Comparison of ENCODE assay signal across 17 cellular contexts in genomic region chr14:51855234-51855633, GRCh38. TPM values are rescaled to one million over a fixed set of nuclear protein-coding genes. Genes with fewer than 3 reads are reported as not detected.
A peak's percentile ranks its signal among the peaks of the same experiment; 100 is the strongest.
DNase-seq lines count a peak whose midpoint lies in the region; ATAC-seq lines count a peak whose summit lies in the region.
"Had no signal": no experiment of that assay in that cellular context is flagged by ENCODE, and none has a peak within 500 bp of the region (broad histone marks: within the 10 kb centered on the region; RNA-seq: fewer than 3 reads in every experiment).

No MANE protein-coding gene starts in this region.

- H3K27ac Mint-ChIP-seq in naive B cell = peak overlapping the region in 4 of 6 donors; percentile 5 to 94 (median 47)
- H3K27ac Mint-ChIP-seq: B cell, memory B cell had no signal

- H3K4me1 Mint-ChIP-seq in naive B cell = peaks cover 20 to 33% (median 29%) of the 10 kb centered on the region in 3 donors

- ATAC-seq in naive B cell (ENCODE audit: low read depth in 2 of 2) (no peak), HG03196 (IDR thresholded peaks at IDR 0.05; ENCODE audit: unreplicated experiment) (no peak), HG02884 (IDR thresholded peaks at IDR 0.05; ENCODE audit: unreplicated experiment) (no peak), GM21619 (IDR thresholded peaks at IDR 0.05; ENCODE audit: unreplicated experiment) (no peak)
- ATAC-seq: HCT116 had no signal

- DNase-seq in AG08396 (ENCODE audit: low spot score) = peak; percentile 23
- DNase-seq in LHCN-M2 (ENCODE audit: low read depth) = peak; percentile 84
- peak; percentile 71 for DNase-seq in dedifferentiated amniotic fluid mesenchymal stem cell (ENCODE audit: extremely low spot score)
- no peak for DNase-seq in naive B cell
- DNase-seq in OCI-M1 (lab: John Stamatoyannopoulos, UW) = no peak
- DNase-seq: glutamatergic neuron; NCI-H2029 treated with DMSO at 0.1 percent for 48 hours; NCI-H526; right cardiac atrium; stimulated activated CD4-positive, alpha-beta T cell treated with anti-CD3 and anti-CD28 coated beads, Interleukin-1b, Interleukin-23, amount 100 ng/mL, for 48 hours had no signal

- H3K4me3 Mint-ChIP-seq in naive B cell = no peak overlapping the region
- H3K4me3 Mint-ChIP-seq: B cell, memory B cell had no signal

- peaks cover 0 to 4% of the 10 kb centered on the region in 2 donors for H3K36me3 Mint-ChIP-seq in naive B cell
- H3K36me3 Mint-ChIP-seq: memory B cell had no signal

- no peaks in the 10 kb centered on the region for H3K27me3 Mint-ChIP-seq in naive B cell
- H3K27me3 Mint-ChIP-seq: B cell, memory B cell had no signal

- H3K9me3 Mint-ChIP-seq in naive B cell = peaks cover 0 to 2% (median 0%) of the 10 kb centered on the region in 7 donors

RNA-seq across cellular contexts. Expression of gene GNG2, which starts 5.2 kb away (rescaled TPM):
- total RNA-seq in LHCN-M2 (2014; rRNA removed) = 45.6 and 54.1 TPM in 2 replicates
- 9.2 TPM for polyA plus RNA-seq in LHCN-M2 (2012)
- 10 to 100 TPM; 74.1 to 98.6 (median 91.4) TPM for polyA plus RNA-seq in naive B cell (ENCODE audit: low read depth in 6 of 6)
- total RNA-seq: endothelial cell of umbilical vein had no signal
- polyA plus RNA-seq: endothelial cell of umbilical vein had no signal

Comparison
In these comparisons a context has a peak if more than half of its experiments do, and no peak if none do; other contexts are left out.
1. DNase-seq: peak in AG08396 (single experiment), LHCN-M2 (single experiment) and dedifferentiated amniotic fluid mesenchymal stem cell (single experiment); none in naive B cell (single experiment) and OCI-M1 (single experiment).